Comparison of ENCODE assay signal across 32 cellular contexts in the genomic region with DNA sequence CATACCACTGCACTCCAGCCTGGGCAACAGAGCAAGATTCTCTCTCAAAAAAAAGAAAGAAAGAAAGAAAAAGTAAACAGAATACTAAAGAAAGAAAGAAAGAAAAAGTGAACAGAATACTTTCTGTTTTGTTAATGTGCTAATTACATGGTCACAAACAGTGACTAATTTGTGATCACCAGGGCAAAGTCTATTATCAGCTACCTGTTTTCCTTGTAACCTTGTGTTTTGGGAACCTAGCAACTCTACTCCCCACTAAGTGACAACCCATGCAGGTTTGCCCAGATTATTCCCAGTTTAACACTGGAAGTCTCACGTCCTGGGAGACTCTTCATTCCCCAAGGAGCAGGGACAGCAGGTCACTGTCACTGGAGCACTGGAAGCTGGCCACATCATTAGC. TPM values are rescaled to one million over a fixed set of nuclear protein-coding genes. Genes with fewer than 3 reads are reported as not detected.
"Had no signal": no experiment of that assay in that cellular context is flagged by ENCODE, and none has a peak within 500 bp of the region (broad histone marks: within the 10 kb centered on the region; RNA-seq: fewer than 3 reads in every experiment).

No MANE protein-coding gene starts in this region.

- H3K27me3 ChIP-seq: body of pancreas, SJCRH30 had no signal

- DNase-seq: activated CD4-positive, alpha-beta T cell treated with anti-CD3 and anti-CD28 coated beads, Interleukin-2, amount 10 ng/mL, durations not matched to agents 24 days and 14 days; activated CD4-positive, alpha-beta T cell treated with anti-CD3 and anti-CD28 coated beads, Interleukin-2, amount 50 U/mL, for 4 hours; activated CD8-positive, alpha-beta T cell treated with anti-CD3 and anti-CD28 coated beads for 36 hours; activated gamma-delta T cell treated with Interleukin-2 at 50 U/mL for 16 hours; activated naive CD4-positive, alpha-beta T cell treated with anti-CD3 and anti-CD28 coated beads for 36 hours; activated T-cell treated with anti-CD3 and anti-CD28 coated beads, Interleukin-2, amount 50 U/mL, for 24 hours; adrenal gland; body of pancreas; NCI-H1092 treated with DMSO at 0.1 percent for 48 hours; NCI-H1417; NCI-H146; NCI-H187 treated with DMSO at 0.1 percent for 48 hours; NCI-H2081; NCI-H226; NCI-H526; NCI-H748 treated with DMSO at 0.1 percent for 48 hours; SHP77; SJCRH30; SK-N-SH had no signal

- H3K36me3 ChIP-seq: adrenal gland, breast epithelium, SJCRH30 had no signal

- H3K4me3 ChIP-seq: adrenal gland, body of pancreas, breast epithelium, SJCRH30 had no signal

- H3K4me2 ChIP-seq: KMS-11, SK-N-SH had no signal

- H3K4me1 Mint-ChIP-seq: activated CD4-positive, alpha-beta T cell treated with anti-CD3 and anti-CD28 coated beads, Interleukin-2, amount 10 ng/mL, durations not matched to agents 24 days and 14 days had no signal

- H3K9me3 ChIP-seq: adrenal gland, body of pancreas, breast epithelium, SJCRH30, SK-N-SH had no signal

- ATAC-seq: activated CD8-positive, alpha-beta T cell treated with anti-CD3 and anti-CD28 coated beads for 36 hours; activated naive CD4-positive, alpha-beta T cell treated with anti-CD3 and anti-CD28 coated beads, Interleukin-2, amount 50 U/mL, for 72 hours; body of pancreas had no signal

- H3K4me1 ChIP-seq: adrenal gland, body of pancreas, breast epithelium, SJCRH30 had no signal

- H3K27ac ChIP-seq: adrenal gland, body of pancreas, breast epithelium, KMS-11, SJCRH30 had no signal

- H3K9me2 ChIP-seq: SK-N-SH had no signal

- H3K36me3 Mint-ChIP-seq: activated naive CD4-positive, alpha-beta T cell treated with anti-CD3 and anti-CD28 coated beads, Interleukin-2, amount 50 U/mL, for 72 hours had no signal

- H3K4me3 Mint-ChIP-seq: activated CD4-positive, alpha-beta T cell treated with anti-CD3 and anti-CD28 coated beads, Interleukin-2, amount 10 ng/mL, durations not matched to agents 24 days and 14 days; activated CD8-positive, alpha-beta T cell treated with anti-CD3 and anti-CD28 coated beads for 36 hours; activated naive CD4-positive, alpha-beta T cell treated with anti-CD3 and anti-CD28 coated beads for 36 hours; activated T-cell treated with anti-CD3 and anti-CD28 coated beads, Interleukin-2, amount 50 U/mL, for 24 hours; activated T-helper 1 cell treated with anti-CD3 and anti-CD28 coated beads, Interleukin-12 subunit alpha, Interleukin-12 subunit beta, Interleukin-2, Interleukin-4 antibody, amounts not matched to agents 30 ng/mL and 10 ng/mL and 1 ng/mL, durations not matched to agents 14 hours and 24 hours and 36 hours; T-helper 1 cell treated with Interleukin-12 subunit alpha and Interleukin-12 subunit beta and Interleukin-4 antibody, amounts not matched to agents 30 μg/mL and 1 μg/mL, for 36 hours; T-helper 2 cell treated with Interferon-gamma antibody and Interleukin-4, amounts not matched to agents 5 μg/mL and 100 μg/mL, for 36 hours had no signal

- H3K27ac Mint-ChIP-seq: activated CD4-positive, alpha-beta T cell treated with anti-CD3 and anti-CD28 coated beads, Interleukin-2, amount 10 ng/mL, durations not matched to agents 24 days and 14 days; activated CD8-positive, alpha-beta T cell treated with anti-CD3 and anti-CD28 coated beads for 36 hours; activated naive CD4-positive, alpha-beta T cell treated with anti-CD3 and anti-CD28 coated beads for 36 hours; activated naive CD4-positive, alpha-beta T cell treated with anti-CD3 and anti-CD28 coated beads, Interleukin-2, amount 50 U/mL, for 72 hours; activated T-cell treated with anti-CD3 and anti-CD28 coated beads, Interleukin-2, amount 50 U/mL, for 24 hours; activated T-helper 1 cell treated with anti-CD3 and anti-CD28 coated beads, Interleukin-12 subunit alpha, Interleukin-12 subunit beta, Interleukin-2, Interleukin-4 antibody, amounts not matched to agents 30 ng/mL and 10 ng/mL and 1 ng/mL, durations not matched to agents 14 hours and 24 hours and 36 hours; T-helper 1 cell treated with Interleukin-12 subunit alpha and Interleukin-12 subunit beta and Interleukin-4 antibody, amounts not matched to agents 30 μg/mL and 1 μg/mL, for 36 hours; T-helper 2 cell treated with Interferon-gamma antibody and Interleukin-4, amounts not matched to agents 5 μg/mL and 100 μg/mL, for 36 hours had no signal

- H3K9me3 Mint-ChIP-seq: activated CD4-positive, alpha-beta T cell treated with anti-CD3 and anti-CD28 coated beads, Interleukin-2, amount 10 ng/mL, durations not matched to agents 24 days and 14 days; activated CD8-positive, alpha-beta T cell treated with anti-CD3 and anti-CD28 coated beads for 36 hours; activated naive CD4-positive, alpha-beta T cell treated with anti-CD3 and anti-CD28 coated beads for 36 hours; activated naive CD4-positive, alpha-beta T cell treated with anti-CD3 and anti-CD28 coated beads, Interleukin-2, amount 50 U/mL, for 72 hours; activated T-cell treated with anti-CD3 and anti-CD28 coated beads, Interleukin-2, amount 50 U/mL, for 24 hours; activated T-helper 1 cell treated with anti-CD3 and anti-CD28 coated beads, Interleukin-12 subunit alpha, Interleukin-12 subunit beta, Interleukin-2, Interleukin-4 antibody, amounts not matched to agents 30 ng/mL and 10 ng/mL and 1 ng/mL, durations not matched to agents 14 hours and 24 hours and 36 hours; T-helper 1 cell treated with Interleukin-12 subunit alpha and Interleukin-12 subunit beta and Interleukin-4 antibody, amounts not matched to agents 30 μg/mL and 1 μg/mL, for 36 hours; T-helper 2 cell treated with Interferon-gamma antibody and Interleukin-4, amounts not matched to agents 5 μg/mL and 100 μg/mL, for 36 hours had no signal

RNA-seq across cellular contexts. Expression of gene UGT1A9, which starts 16.7 kb away (rescaled TPM):
- total RNA-seq: activated CD4-positive, alpha-beta T cell treated with anti-CD3 and anti-CD28 coated beads, Interleukin-2, amount 10 ng/mL, durations not matched to agents 24 days and 14 days; activated CD8-positive, alpha-beta memory T cell treated with anti-CD3 and anti-CD28 coated beads for 36 hours; activated CD8-positive, alpha-beta T cell treated with anti-CD3 and anti-CD28 coated beads for 36 hours; activated naive CD4-positive, alpha-beta T cell treated with anti-CD3 and anti-CD28 coated beads for 36 hours; activated naive CD4-positive, alpha-beta T cell treated with anti-CD3 and anti-CD28 coated beads, Interleukin-2, amount 50 U/mL, for 72 hours; activated T-helper 1 cell treated with anti-CD3 and anti-CD28 coated beads, Interleukin-12 subunit alpha, Interleukin-12 subunit beta, Interleukin-2, Interleukin-4 antibody, amounts not matched to agents 30 ng/mL and 10 ng/mL and 1 ng/mL, durations not matched to agents 14 hours and 24 hours and 36 hours; adrenal gland; astrocyte; body of pancreas; breast epithelium; cardiac septum; LHCN-M2; NCI-H460; OCI-LY7; SJCRH30 had no signal

RNA-seq across cellular contexts. Expression of gene UGT1A10, which starts 18.8 kb away (rescaled TPM):
- total RNA-seq: activated CD4-positive, alpha-beta T cell treated with anti-CD3 and anti-CD28 coated beads, Interleukin-2, amount 10 ng/mL, durations not matched to agents 24 days and 14 days; activated CD8-positive, alpha-beta memory T cell treated with anti-CD3 and anti-CD28 coated beads for 36 hours; activated CD8-positive, alpha-beta T cell treated with anti-CD3 and anti-CD28 coated beads for 36 hours; activated naive CD4-positive, alpha-beta T cell treated with anti-CD3 and anti-CD28 coated beads for 36 hours; activated naive CD4-positive, alpha-beta T cell treated with anti-CD3 and anti-CD28 coated beads, Interleukin-2, amount 50 U/mL, for 72 hours; activated T-helper 1 cell treated with anti-CD3 and anti-CD28 coated beads, Interleukin-12 subunit alpha, Interleukin-12 subunit beta, Interleukin-2, Interleukin-4 antibody, amounts not matched to agents 30 ng/mL and 10 ng/mL and 1 ng/mL, durations not matched to agents 14 hours and 24 hours and 36 hours; adrenal gland; astrocyte; breast epithelium; cardiac septum; LHCN-M2; M059J; NCI-H460; OCI-LY7; SJCRH30 had no signal

RNA-seq across cellular contexts. Expression of gene UGT1A7, which starts 26.7 kb away (rescaled TPM):
- total RNA-seq: activated CD4-positive, alpha-beta T cell treated with anti-CD3 and anti-CD28 coated beads, Interleukin-2, amount 10 ng/mL, durations not matched to agents 24 days and 14 days; activated CD8-positive, alpha-beta memory T cell treated with anti-CD3 and anti-CD28 coated beads for 36 hours; activated CD8-positive, alpha-beta T cell treated with anti-CD3 and anti-CD28 coated beads for 36 hours; activated naive CD4-positive, alpha-beta T cell treated with anti-CD3 and anti-CD28 coated beads for 36 hours; activated naive CD4-positive, alpha-beta T cell treated with anti-CD3 and anti-CD28 coated beads, Interleukin-2, amount 50 U/mL, for 72 hours; activated T-helper 1 cell treated with anti-CD3 and anti-CD28 coated beads, Interleukin-12 subunit alpha, Interleukin-12 subunit beta, Interleukin-2, Interleukin-4 antibody, amounts not matched to agents 30 ng/mL and 10 ng/mL and 1 ng/mL, durations not matched to agents 14 hours and 24 hours and 36 hours; astrocyte; body of pancreas; breast epithelium; cardiac septum; LHCN-M2; M059J; NCI-H460; OCI-LY7; SJCRH30 had no signal

RNA-seq across cellular contexts. Expression of gene UGT1A8, which starts 37.6 kb away (rescaled TPM):
- total RNA-seq: activated CD4-positive, alpha-beta T cell treated with anti-CD3 and anti-CD28 coated beads, Interleukin-2, amount 10 ng/mL, durations not matched to agents 24 days and 14 days; activated CD8-positive, alpha-beta memory T cell treated with anti-CD3 and anti-CD28 coated beads for 36 hours; activated CD8-positive, alpha-beta T cell treated with anti-CD3 and anti-CD28 coated beads for 36 hours; activated naive CD4-positive, alpha-beta T cell treated with anti-CD3 and anti-CD28 coated beads for 36 hours; activated naive CD4-positive, alpha-beta T cell treated with anti-CD3 and anti-CD28 coated beads, Interleukin-2, amount 50 U/mL, for 72 hours; activated T-helper 1 cell treated with anti-CD3 and anti-CD28 coated beads, Interleukin-12 subunit alpha, Interleukin-12 subunit beta, Interleukin-2, Interleukin-4 antibody, amounts not matched to agents 30 ng/mL and 10 ng/mL and 1 ng/mL, durations not matched to agents 14 hours and 24 hours and 36 hours; adrenal gland; astrocyte; body of pancreas; breast epithelium; cardiac septum; LHCN-M2; M059J; NCI-H460; OCI-LY7; SJCRH30 had no signal

RNA-seq across cellular contexts. Expression of gene UGT1A6, which starts 37.6 kb away (rescaled TPM):
- total RNA-seq: activated CD4-positive, alpha-beta T cell treated with anti-CD3 and anti-CD28 coated beads, Interleukin-2, amount 10 ng/mL, durations not matched to agents 24 days and 14 days; activated CD8-positive, alpha-beta memory T cell treated with anti-CD3 and anti-CD28 coated beads for 36 hours; activated CD8-positive, alpha-beta T cell treated with anti-CD3 and anti-CD28 coated beads for 36 hours; activated naive CD4-positive, alpha-beta T cell treated with anti-CD3 and anti-CD28 coated beads for 36 hours; activated naive CD4-positive, alpha-beta T cell treated with anti-CD3 and anti-CD28 coated beads, Interleukin-2, amount 50 U/mL, for 72 hours; activated T-helper 1 cell treated with anti-CD3 and anti-CD28 coated beads, Interleukin-12 subunit alpha, Interleukin-12 subunit beta, Interleukin-2, Interleukin-4 antibody, amounts not matched to agents 30 ng/mL and 10 ng/mL and 1 ng/mL, durations not matched to agents 14 hours and 24 hours and 36 hours; adrenal gland; astrocyte; breast epithelium; cardiac septum; LHCN-M2; NCI-H460; OCI-LY7; SJCRH30 had no signal
